Comparison of ENCODE assay signal across 10 cellular contexts in the genomic region with DNA sequence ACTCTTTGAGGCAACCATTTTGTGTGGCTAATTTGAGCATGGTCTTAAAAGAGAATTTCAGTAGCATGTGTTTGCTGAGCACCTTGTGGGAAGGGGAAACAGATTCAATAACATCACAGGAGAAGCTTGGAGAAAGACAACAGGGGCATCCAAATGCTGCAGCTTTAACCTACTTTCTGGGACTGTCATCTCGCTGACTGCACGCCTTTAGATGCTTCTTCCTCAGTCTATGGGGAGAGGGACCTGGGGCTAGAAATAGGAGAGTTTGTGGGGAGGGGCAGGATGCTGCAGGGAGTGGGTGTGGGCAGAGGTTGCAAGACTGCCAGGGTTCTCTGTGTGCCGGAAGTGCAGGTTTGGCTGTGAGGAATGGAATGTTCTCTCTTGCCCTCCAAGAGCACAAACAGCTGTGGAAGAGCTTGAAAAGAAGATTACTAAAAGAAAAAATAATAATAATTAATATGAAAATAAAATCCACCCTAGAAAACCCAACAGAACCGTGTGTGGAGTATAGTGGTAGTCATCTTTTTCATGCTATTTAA.
DNase-seq lines count a peak whose midpoint lies in the region; ATAC-seq and TF ChIP-seq lines count a peak whose summit lies in the region.
"Had no signal": no experiment of that assay in that cellular context is flagged by ENCODE, and none has a peak within 500 bp of the region (broad histone marks: within the 10 kb centered on the region; RNA-seq: fewer than 3 reads in every experiment).

No MANE protein-coding gene starts in this region.

- DNase-seq in AG20443 (ENCODE audit: low spot score) (peak; percentile 21), Right ventricle myocardium superior (peak; percentile 79), ovary (peak; percentile 42 to 81 (median 72)), NCI-H146 (lab: John Stamatoyannopoulos, UW) (no peak), middle frontal gyrus (ENCODE audit: extremely low spot score, low spot score) (no peak), MV-4-11 (lab: John Stamatoyannopoulos, UW) (no peak)
- DNase-seq: NCI-H1417 treated with DMSO at 0.1 percent for 48 hours had no signal

- ATAC-seq in Right ventricle myocardium superior (ENCODE audit: poor library complexity) = peak; percentile 79
- ATAC-seq in GM21825 (IDR thresholded peaks at IDR 0.05; ENCODE audit: unreplicated experiment) = no peak

- H3K27ac ChIP-seq in VCaP (peak overlapping the region; percentile 45), ovary (no peak overlapping the region)
- H3K27ac ChIP-seq: SJSA1 had no signal

- no peaks in the 10 kb centered on the region for H3K9me3 ChIP-seq in ovary
- H3K9me3 ChIP-seq: SJSA1 had no signal

- no peak overlapping the region for H3K4me3 ChIP-seq in ovary
- H3K4me3 ChIP-seq: SJSA1 had no signal

- H3K27me3 ChIP-seq in ovary = no peaks in the 10 kb centered on the region
- H3K27me3 ChIP-seq: SJSA1 had no signal

- no peaks in the 10 kb centered on the region for H3K36me3 ChIP-seq in ovary
- H3K36me3 ChIP-seq: SJSA1 had no signal

- TF ChIP-seq EP300 in ovary (IDR thresholded peaks at IDR 0.05) = no peak

- TF ChIP-seq CTCF in VCaP (conservative IDR thresholded peaks at IDR 0.05) = no peak
- no peak for TF ChIP-seq CTCF in ovary (IDR thresholded peaks at IDR 0.05)

- no peak for TF ChIP-seq POLR2A in ovary (IDR thresholded peaks at IDR 0.05)

- intact Hi-C loops in Right ventricle myocardium superior (cut with DNase I) = loop anchor here (5.0 kb wide), 2 partner anchors 72 to 92 kb away; partner anchors contain the start of gene FOXO3
- intact Hi-C loops in ovary (cut with DNase I) = loop anchor here in 2 of 4 donors (5.0 to 10.0 kb wide), 2 partner anchors 69 to 92 kb away; partner anchors contain the start of gene FOXO3 (in 1 of the 2)

- peaks cover 42% of the 10 kb centered on the region for H3K4me1 ChIP-seq in ovary (ENCODE audit: insufficient read depth)

- WGBS in ovary, 3 donors = 3 to 14% (median 7%) methylated on average over 4 of the region's 4 CpGs

Comparison
In these comparisons a context has a peak if more than half of its experiments do, and no peak if none do; other contexts are left out.
1. DNase-seq: peak in AG20443 (single experiment), Right ventricle myocardium superior (single experiment) and ovary (5 of 5); none in NCI-H146 (single experiment), middle frontal gyrus (single experiment) and MV-4-11 (single experiment).